Comparison of ENCODE assay signal across 18 cellular contexts in the genomic region with DNA sequence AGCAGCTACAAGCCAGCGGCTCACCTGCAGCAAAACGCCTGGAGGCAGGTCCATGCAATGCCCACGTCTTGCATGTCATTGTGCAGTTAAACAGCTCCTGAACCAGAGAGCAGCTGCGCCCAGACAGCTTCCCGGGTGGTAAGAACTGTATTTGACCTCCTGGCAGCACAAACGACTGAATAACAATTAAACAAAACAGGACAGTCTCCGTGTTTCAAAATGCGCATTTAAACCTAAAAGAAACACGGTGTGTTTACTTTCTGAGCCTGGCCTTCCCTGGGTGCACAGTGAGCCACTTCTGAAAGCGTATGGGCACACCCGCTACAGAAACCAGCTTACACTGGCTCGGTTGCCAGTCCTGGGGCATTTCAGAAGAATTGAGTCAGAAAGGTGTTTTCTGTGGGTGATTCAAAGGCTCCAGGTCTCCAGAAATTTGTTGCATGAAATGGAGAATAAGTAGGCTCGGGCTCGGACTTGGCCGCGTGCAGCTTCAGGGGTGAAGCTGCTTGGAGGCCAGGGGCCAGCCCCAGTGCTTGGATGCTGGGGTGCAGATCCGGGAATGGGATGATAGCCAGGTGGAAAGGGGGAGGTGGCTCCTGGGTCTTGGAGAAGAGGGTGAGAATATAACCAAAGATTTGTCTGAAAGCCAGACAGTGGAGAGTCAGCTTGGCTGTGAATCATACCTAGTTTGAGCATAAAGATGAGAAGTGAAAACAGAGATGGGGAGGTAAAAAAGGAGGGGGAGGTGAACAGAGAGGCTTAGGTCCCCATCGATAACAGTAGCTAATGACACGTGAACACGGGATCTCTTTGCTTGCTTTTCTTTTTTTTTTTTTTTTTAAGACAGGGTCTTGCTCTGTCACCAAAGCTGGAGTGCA. TPM values are rescaled to one million over a fixed set of nuclear protein-coding genes. Genes with fewer than 3 reads are reported as not detected.
A peak's percentile ranks its signal among the peaks of the same experiment; 100 is the strongest.
DNase-seq lines count a peak whose midpoint lies in the region; ATAC-seq and TF ChIP-seq lines count a peak whose summit lies in the region.
"Had no signal": no experiment of that assay in that cellular context is flagged by ENCODE, and none has a peak within 500 bp of the region (broad histone marks: within the 10 kb centered on the region; RNA-seq: fewer than 3 reads in every experiment).

No MANE protein-coding gene starts in this region.

- H3K9me3 Mint-ChIP-seq in nephron progenitor cell = no peaks in the 10 kb centered on the region
- H3K9me3 Mint-ChIP-seq in activated T-helper 17 cell treated with anti-CD3 and anti-CD28 coated beads, Interleukin-2, amount 50 U/mL, for 72 hours = peaks cover 8% of the 10 kb centered on the region

- H3K4me2 ChIP-seq in MM.1S (ENCODE audit: low read depth, low read length) = no peak overlapping the region
- H3K4me2 ChIP-seq: KMS-11 had no signal

- peaks cover 43% of the 10 kb centered on the region for H3K27me3 Mint-ChIP-seq in nephron progenitor cell (ENCODE audit: low read depth, poor library complexity)
- peaks cover 4% of the 10 kb centered on the region for H3K27me3 Mint-ChIP-seq in activated T-helper 17 cell treated with anti-CD3 and anti-CD28 coated beads, Interleukin-2, amount 50 U/mL, for 72 hours

- no peaks in the 10 kb centered on the region for H3K36me3 Mint-ChIP-seq in nephron progenitor cell (ENCODE audit: low read depth)
- H3K36me3 Mint-ChIP-seq in activated T-helper 17 cell treated with anti-CD3 and anti-CD28 coated beads, Interleukin-2, amount 50 U/mL, for 72 hours (ENCODE audit: low read depth) = no peaks in the 10 kb centered on the region

- no peaks in the 10 kb centered on the region for H4K20me1 ChIP-seq in MM.1S (ENCODE audit: insufficient read depth, low read length)

- H3K4me1 Mint-ChIP-seq in nephron progenitor cell = peaks cover 92% of the 10 kb centered on the region
- H3K4me1 Mint-ChIP-seq in activated T-helper 17 cell treated with anti-CD3 and anti-CD28 coated beads, Interleukin-2, amount 50 U/mL, for 72 hours = peaks cover 5% of the 10 kb centered on the region

- no peaks in the 10 kb centered on the region for H3K79me2 ChIP-seq in MM.1S (ENCODE audit: low read length)

- H3K4me3 ChIP-seq in MM.1S (ENCODE audit: low read length) = no peak overlapping the region

- DNase-seq in H4 (ENCODE audit: low spot score) (peak; percentile 69), NCI-H2029 (lab: John Stamatoyannopoulos, UW) (peak; percentile 54), SHP77 treated with DMSO at 0.1 percent for 48 hours (lab: John Stamatoyannopoulos, UW) (peak; percentile 36), nephron progenitor cell (no peak), MM.1S (no peak)
- no peak for DNase-seq in stimulated activated CD4-positive, alpha-beta T cell treated with anti-CD3 and anti-CD28 coated beads, Interleukin-4, amount 100 ng/mL, for 4 hours
- DNase-seq: activated CD4-positive, alpha-beta T cell treated with anti-CD3 and anti-CD28 coated beads, Interleukin-2, amount 50 U/mL, for 4 hours; GOT3; head of caudate nucleus; NCI-H2171; stimulated activated naive CD4-positive, alpha-beta T cell had no signal

- H2AFZ ChIP-seq in MM.1S (ENCODE audit: low read length) = no peak overlapping the region

- H3K9me2 ChIP-seq in MM.1S (replicated peaks; ENCODE audit: insufficient read depth, low read length) = no peaks in the 10 kb centered on the region

- peak overlapping the region; percentile 12 for H3K4me3 Mint-ChIP-seq in nephron progenitor cell
- H3K4me3 Mint-ChIP-seq in activated T-helper 17 cell treated with anti-CD3 and anti-CD28 coated beads, Interleukin-2, amount 50 U/mL, for 72 hours = no peak overlapping the region
- H3K4me3 Mint-ChIP-seq: T-helper 2 cell treated with Interferon-gamma antibody and Interleukin-4, amounts not matched to agents 5 μg/mL and 100 μg/mL, for 36 hours had no signal

- TF ChIP-seq CTCF in nephron progenitor cell (IDR thresholded peaks at IDR 0.05) (no peak), MM.1S (IDR thresholded peaks at IDR 0.05; ENCODE audit: low read length) (no peak)

- no peak overlapping the region for H3K27ac ChIP-seq in MM.1S (ENCODE audit: low read length)
- H3K27ac ChIP-seq: C4-2B, KMS-11 had no signal

- H3K9ac ChIP-seq in MM.1S (ENCODE audit: low read length) = no peak overlapping the region
- H3K9ac ChIP-seq: KMS-11 had no signal

- no peaks in the 10 kb centered on the region for H3K4me1 ChIP-seq in MM.1S (ENCODE audit: low read length)

- no peaks in the 10 kb centered on the region for H3K9me3 ChIP-seq in MM.1S (replicated peaks; ENCODE audit: insufficient read depth, low read length)

- H3K36me3 ChIP-seq in MM.1S (replicated peaks; ENCODE audit: insufficient read depth, low read length) = no peaks in the 10 kb centered on the region

- H3K27me3 ChIP-seq in MM.1S (replicated peaks; ENCODE audit: insufficient read depth, low read length) = no peaks in the 10 kb centered on the region

- no peaks in the 10 kb centered on the region for H3F3A ChIP-seq in MM.1S (ENCODE audit: insufficient read depth, low read length)

- no peak for ATAC-seq in activated T-helper 17 cell treated with anti-CD3 and anti-CD28 coated beads, Interleukin-2, amount 50 U/mL, for 72 hours (replicated peaks)
- ATAC-seq: left lobe of liver had no signal

- no peak overlapping the region for H3K27ac Mint-ChIP-seq in nephron progenitor cell
- H3K27ac Mint-ChIP-seq in activated T-helper 17 cell treated with anti-CD3 and anti-CD28 coated beads, Interleukin-2, amount 50 U/mL, for 72 hours = no peak overlapping the region
- H3K27ac Mint-ChIP-seq: T-helper 2 cell treated with Interferon-gamma antibody and Interleukin-4, amounts not matched to agents 5 μg/mL and 100 μg/mL, for 36 hours had no signal

RNA-seq across cellular contexts. Expression of a gene that starts 24.9 kb away (rescaled TPM):
- total RNA-seq in H4 (2014; rRNA removed; shearing (Covaris generic)) = 0.04 and 0.19 TPM in 2 replicates
- total RNA-seq in activated T-helper 17 cell treated with anti-CD3 and anti-CD28 coated beads, Interleukin-2, amount 50 U/mL, for 72 hours = not detected
- total RNA-seq: G401, left lobe of liver, myocyte had no signal

Comparison
In these comparisons a context has a peak if more than half of its experiments do, and no peak if none do; other contexts are left out.
1. DNase-seq: peak in H4 (single experiment), NCI-H2029 (single experiment) and SHP77 treated with DMSO at 0.1 percent for 48 hours (single experiment); none in nephron progenitor cell (single experiment), MM.1S (single experiment) and stimulated activated CD4-positive, alpha-beta T cell treated with anti-CD3 and anti-CD28 coated beads, Interleukin-4, amount 100 ng/mL, for 4 hours (0 of 2).